In genomic region chr17:83173997-83174858, GRCh38 we compare ENCODE assay signal across 8 cellular contexts.
DNase-seq lines count a peak whose midpoint lies in the region; ATAC-seq, FAIRE-seq and TF ChIP-seq lines count a peak whose summit lies in the region.

No MANE protein-coding gene starts in this region.

- 0 out of 3 replicates have a peak, but pooled peaks cover 3% of the 10 kb centered on the region for H3K9me3 ChIP-seq in A549

- no peak for TF ChIP-seq CTCF in A549 (IDR thresholded peaks at IDR 0.05)

- POLR2A ChIA-PET in A549 (lab: Yijun Ruan, JAX) = no interaction called here

- H3K4me1 ChIP-seq in A549 = 0 out of 3 replicates have a peak, but pooled peaks cover 5% of the 10 kb centered on the region

- ATAC-seq in A549 (peak; percentile 20 to 68), GM18505 (IDR thresholded peaks at IDR 0.05; ENCODE audit: unreplicated experiment) (peak; percentile 26), left lobe of liver (peak; percentile 80), GM21723 (IDR thresholded peaks at IDR 0.05; ENCODE audit: unreplicated experiment) (no peak), GM19467 (IDR thresholded peaks at IDR 0.05; ENCODE audit: unreplicated experiment) (no peak)

- H3K4me3 ChIP-seq in A549 = no peak overlapping the region

- 74% methylated on average over 24 of the region's 24 CpGs for WGBS in A549 (ENCODE audit: missing lambda C conversion rate)

- no peak for FAIRE-seq in A549 (lab: Jason Lieb, UNC)

- TF ChIP-seq POLR2A in A549 (IDR thresholded peaks at IDR 0.05; ENCODE audit: low read length) = no peak
- TF ChIP-seq POLR2A in GM18505 (IDR thresholded peaks at IDR 0.05; ENCODE audit: borderline replicate concordance, extremely low read depth, insufficient read depth, insufficient read length) = no peak

- CTCF ChIA-PET in A549 (lab: Yijun Ruan, JAX) = no interaction called here

- DNase-seq in A549 (ENCODE audit: low read depth in 1 of 2, low spot score in 1 of 2) (peak in 1 of 2 experiments; percentile 37), NCI-H82 treated with DMSO at 0.1 percent for 48 hours (lab: John Stamatoyannopoulos, UW; ENCODE audit: unreplicated experiment) (peak; percentile 8), left lobe of liver (ENCODE audit: low spot score) (peak; percentile 52), globus pallidus (ENCODE audit: low spot score) (no peak)
- no peak for DNase-seq in activated CD4-positive, alpha-beta T cell treated with anti-CD3 and anti-CD28 coated beads for 4 hours

- no peak for TF ChIP-seq RAD21 in A549 (conservative IDR thresholded peaks at IDR 0.05 in 1 of 2, IDR thresholded peaks at IDR 0.05 in 1 of 2)

- no peak overlapping the region for H3K4me2 ChIP-seq in A549

- no peak overlapping the region for H3K27ac ChIP-seq in A549

- no peak for TF ChIP-seq EP300 in A549 (IDR thresholded peaks at IDR 0.05)

TF ChIP-seq in A549, 52 proteins besides CTCF, POLR2A, EP300 and RAD21:
- TF ChIP-seq MAX (IDR thresholded peaks at IDR 0.05) (peak; percentile 18; the same call in 1 of the 2 replicates), MAFK (IDR thresholded peaks at IDR 0.05; ENCODE audit: partially characterized antibody) (no peak), MYC (IDR thresholded peaks at IDR 0.05; ENCODE audit: borderline replicate concordance, low read length) (no peak), GATA3 (IDR thresholded peaks at IDR 0.05; ENCODE audit: borderline replicate concordance) (no peak), ESRRA (IDR thresholded peaks at IDR 0.05; ENCODE audit: borderline replicate concordance, low read length) (no peak), CEBPB (IDR thresholded peaks at IDR 0.05) (0 out of 4 replicates have a peak, but pooled peaks of 1 of the 2 experiments have one; percentile 21), FOSB (CRISPR knock-in tag; IDR thresholded peaks at IDR 0.05) (no peak)

Comparison
In these comparisons a context has a peak if more than half of its experiments do, and no peak if none do; other contexts are left out.
1. ATAC-seq: peak in A549 (2 of 2), GM18505 (single experiment) and left lobe of liver (single experiment); none in GM21723 (single experiment) and GM19467 (single experiment).
2. DNase-seq: peak in NCI-H82 treated with DMSO at 0.1 percent for 48 hours (single experiment) and left lobe of liver (single experiment); none in globus pallidus (single experiment) and activated CD4-positive, alpha-beta T cell treated with anti-CD3 and anti-CD28 coated beads for 4 hours (0 of 2).